Comparison of ENCODE assay signal across 18 cellular contexts in the genomic region with DNA sequence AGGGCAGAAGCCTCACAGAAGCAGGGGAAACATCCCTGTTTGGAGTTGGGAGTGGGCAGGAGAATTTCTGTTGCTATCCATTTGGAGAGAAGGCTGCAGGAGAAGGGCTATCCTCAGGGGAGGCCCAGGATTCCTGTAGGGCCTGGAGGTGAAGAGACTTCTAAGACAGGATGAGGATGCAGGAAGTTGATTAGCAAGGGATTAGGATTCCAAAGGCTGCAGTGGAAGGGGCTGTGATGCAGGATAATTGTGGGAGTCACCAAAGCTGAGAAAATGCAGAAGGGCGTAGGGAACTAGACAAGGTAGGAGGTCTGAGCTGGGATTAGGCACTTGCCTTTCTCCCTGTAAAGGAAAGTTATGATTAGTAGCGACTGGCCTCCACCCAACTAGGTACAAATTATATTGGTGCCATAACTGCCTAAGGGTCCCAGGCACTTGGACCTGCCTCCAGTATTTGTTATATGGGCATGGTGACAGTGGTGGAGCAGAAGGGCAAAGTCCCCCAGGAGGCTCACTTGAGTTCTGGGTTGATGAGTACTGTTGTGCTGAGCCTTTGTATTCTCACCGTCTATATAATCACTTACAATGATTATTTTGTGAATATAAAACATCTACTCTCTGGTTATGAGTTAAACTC.
DNase-seq lines count a peak whose midpoint lies in the region; ATAC-seq, FAIRE-seq and TF ChIP-seq lines count a peak whose summit lies in the region.
"Had no signal": no experiment of that assay in that cellular context is flagged by ENCODE, and none has a peak within 500 bp of the region (broad histone marks: within the 10 kb centered on the region; RNA-seq: fewer than 3 reads in every experiment).

No MANE protein-coding gene starts in this region.

- H3K9me2 ChIP-seq in GM23338 (ENCODE audit: insufficient read depth): no peaks in the 10 kb centered on the region

- no peaks in the 10 kb centered on the region for H3F3A ChIP-seq in GM23338 (replicated peaks; ENCODE audit: low read depth)

- H3K4me2 ChIP-seq in GM23338: peak overlapping the region; percentile 21; the same call in 1 of the 2 replicates
- H3K4me2 ChIP-seq in astrocyte (ENCODE audit: low read length): no peak overlapping the region

- H3K79me2 ChIP-seq in GM23338 (replicated peaks; ENCODE audit: insufficient read depth): no peaks in the 10 kb centered on the region
- H3K79me2 ChIP-seq in astrocyte (ENCODE audit: insufficient read depth, low read length): no peaks in the 10 kb centered on the region

- intact Hi-C loops in heart right ventricle (cut with DNase I): no loop called here
- intact Hi-C loops in prostate gland (cut with DNase I): no loop called here

- H3K4me1 ChIP-seq in GM23338 (ENCODE audit: insufficient read depth) (no peaks in the 10 kb centered on the region), astrocyte (ENCODE audit: insufficient read depth, low read length) (no peaks in the 10 kb centered on the region), heart right ventricle (peaks cover 0 to 16% (median 5%) of the 10 kb centered on the region in 9 donors), prostate gland (replicated peaks) (no peaks in the 10 kb centered on the region)
- H3K4me1 ChIP-seq: stomach had no signal

- 74% methylated on average over 3 of the region's 3 CpGs for WGBS in heart right ventricle, 2 donors
- 66% methylated on average over 3 of the region's 3 CpGs for WGBS in prostate gland

- H3K9me3 ChIP-seq in astrocyte (ENCODE audit: insufficient read depth, low read depth, low read length) (no peaks in the 10 kb centered on the region), heart right ventricle (no peaks in the 10 kb centered on the region), prostate gland (no peaks in the 10 kb centered on the region)
- H3K9me3 ChIP-seq: stomach had no signal

- TF ChIP-seq POLR2A in prostate gland (IDR thresholded peaks at IDR 0.05): no peak

- no peaks in the 10 kb centered on the region for H3K36me3 ChIP-seq in GM23338 (ENCODE audit: insufficient read depth)
- no peaks in the 10 kb centered on the region for H3K36me3 ChIP-seq in astrocyte (ENCODE audit: insufficient read depth, low read length)
- no peaks in the 10 kb centered on the region for H3K36me3 ChIP-seq in heart right ventricle
- H3K36me3 ChIP-seq in prostate gland: no peaks in the 10 kb centered on the region
- H3K36me3 ChIP-seq: stomach had no signal

- POLR2A ChIA-PET in T-cell (lab: Charles Lee): no interaction called here

- peak; percentile 70 for ATAC-seq in GM23338
- ATAC-seq in heart right ventricle: peak in 6 of 8 donors; percentile 8 to 42 (median 26)
- ATAC-seq in T-cell (replicated peaks in 1 of 4): no peak
- ATAC-seq: left lobe of liver had no signal

- H3K4me3 ChIP-seq in GM23338: no peak overlapping the region
- H3K4me3 ChIP-seq in astrocyte (ENCODE audit: insufficient read depth, low read depth, low read length): no peak overlapping the region
- no peak overlapping the region for H3K4me3 ChIP-seq in heart right ventricle
- no peak overlapping the region for H3K4me3 ChIP-seq in prostate gland
- H3K4me3 ChIP-seq: stomach had no signal

- TF ChIP-seq CTCF in GM23338 (conservative IDR thresholded peaks at IDR 0.05; ENCODE audit: low read depth in 2 of 2) (no peak), astrocyte (IDR thresholded peaks at IDR 0.05; ENCODE audit: insufficient read depth, low read depth, low read length) (no peak), heart right ventricle (IDR thresholded peaks at IDR 0.05) (no peak), prostate gland (IDR thresholded peaks at IDR 0.05) (no peak)

- H3K36me3 Mint-ChIP-seq in GM23338 (ENCODE audit: low read depth) (no peaks in the 10 kb centered on the region), astrocyte (ENCODE audit: low read depth, unreplicated experiment) (no peaks in the 10 kb centered on the region), T-cell (no peaks in the 10 kb centered on the region)
- H3K36me3 Mint-ChIP-seq: CD8-positive, alpha-beta memory T cell; naive B cell had no signal

- no peaks in the 10 kb centered on the region for H3K27me3 Mint-ChIP-seq in GM23338 (ENCODE audit: insufficient read depth, low read depth, poor library complexity)
- H3K27me3 Mint-ChIP-seq in astrocyte (ENCODE audit: low read depth, unreplicated experiment): no peaks in the 10 kb centered on the region
- H3K27me3 Mint-ChIP-seq in T-cell: no peaks in the 10 kb centered on the region

- H4K20me1 ChIP-seq in GM23338 (replicated peaks; ENCODE audit: insufficient read depth) (no peaks in the 10 kb centered on the region), astrocyte (ENCODE audit: insufficient read depth, low read length) (no peaks in the 10 kb centered on the region)

- H3K4me1 Mint-ChIP-seq in GM23338 (peaks cover 12% of the 10 kb centered on the region), astrocyte (ENCODE audit: low read depth, unreplicated experiment) (no peaks in the 10 kb centered on the region), T-cell (no peaks in the 10 kb centered on the region)
- H3K4me1 Mint-ChIP-seq: CD8-positive, alpha-beta memory T cell had no signal

- CTCF ChIA-PET in T-cell (lab: Charles Lee): no interaction called here

- H3K27ac ChIP-seq in GM23338 (ENCODE audit: low read depth): no peak overlapping the region
- no peak overlapping the region for H3K27ac ChIP-seq in astrocyte (ENCODE audit: low read depth, low read length)
- peak overlapping the region in 4 of 10 donors; percentile 25 to 46 (median 38) for H3K27ac ChIP-seq in heart right ventricle
- peak overlapping the region; percentile 33 to 44 for H3K27ac ChIP-seq in prostate gland

- no peak for FAIRE-seq in astrocyte (lab: Jason Lieb, UNC)

- H2AFZ ChIP-seq in GM23338: no peak overlapping the region
- H2AFZ ChIP-seq in astrocyte (ENCODE audit: low read depth, low read length): peak overlapping the region; percentile 13

- H3K9me3 Mint-ChIP-seq in GM23338 (no peaks in the 10 kb centered on the region), astrocyte (ENCODE audit: unreplicated experiment) (no peaks in the 10 kb centered on the region), T-cell (no peaks in the 10 kb centered on the region)
- H3K9me3 Mint-ChIP-seq: CD8-positive, alpha-beta memory T cell; naive B cell had no signal

- no peak overlapping the region for H3K4me3 Mint-ChIP-seq in GM23338
- H3K4me3 Mint-ChIP-seq in astrocyte (ENCODE audit: unreplicated experiment): no peak overlapping the region
- no peak overlapping the region for H3K4me3 Mint-ChIP-seq in T-cell
- H3K4me3 Mint-ChIP-seq: CD8-positive, alpha-beta memory T cell had no signal

- peak; percentile 36 for DNase-seq in GM23338 (ENCODE audit: low spot score)
- DNase-seq in astrocyte (ENCODE audit: low read depth): no peak
- no peak for DNase-seq in heart right ventricle
- no peak for DNase-seq in prostate gland (ENCODE audit: low spot score)
- DNase-seq in central memory CD4-positive, alpha-beta T cell: no peak
- DNase-seq in putamen (ENCODE audit: low spot score): no peak
- no peak for DNase-seq in T-cell
- DNase-seq in CD1c-positive myeloid dendritic cell (ENCODE audit: extremely low spot score): no peak
- DNase-seq: activated CD4-positive, CD25-positive, alpha-beta regulatory T cell treated with anti-CD3 and anti-CD28 coated beads, Interleukin-2, amount 50 U/mL, for 72 hours; activated effector memory CD4-positive, alpha-beta T cell treated with anti-CD3 and anti-CD28 coated beads, Interleukin-2, amount 50 U/mL, for 16 hours; CD8-positive, alpha-beta memory T cell; DND-41; Kasumi-1; naive B cell; NCI-H1417; NCI-H2227 treated with DMSO at 0.1 percent for 48 hours; stomach had no signal

- H3K27ac Mint-ChIP-seq in GM23338 (peak overlapping the region; percentile 8; the same call in 1 of the 2 replicates), astrocyte (ENCODE audit: unreplicated experiment) (no peak overlapping the region), T-cell (no peak overlapping the region)

- no peak overlapping the region for H3K9ac ChIP-seq in astrocyte (ENCODE audit: low read length)

- no peaks in the 10 kb centered on the region for H3K27me3 ChIP-seq in GM23338 (ENCODE audit: insufficient read depth)
- no peaks in the 10 kb centered on the region for H3K27me3 ChIP-seq in astrocyte (ENCODE audit: insufficient read depth, low read length)
- no peaks in the 10 kb centered on the region for H3K27me3 ChIP-seq in heart right ventricle
- no peaks in the 10 kb centered on the region for H3K27me3 ChIP-seq in prostate gland (replicated peaks; ENCODE audit: insufficient read depth)
- H3K27me3 ChIP-seq: stomach had no signal

Comparison
In these comparisons a context has a peak if more than half of its experiments do, and no peak if none do; other contexts are left out.
1. ATAC-seq: peak in GM23338 (single experiment) and heart right ventricle (6 of 8); none in T-cell (0 of 4).
2. H3K27ac ChIP-seq: peak in prostate gland (2 of 2); none in GM23338 (single experiment) and astrocyte (single experiment).